23 cellular contexts compared by ENCODE assay signal in the genomic region with DNA sequence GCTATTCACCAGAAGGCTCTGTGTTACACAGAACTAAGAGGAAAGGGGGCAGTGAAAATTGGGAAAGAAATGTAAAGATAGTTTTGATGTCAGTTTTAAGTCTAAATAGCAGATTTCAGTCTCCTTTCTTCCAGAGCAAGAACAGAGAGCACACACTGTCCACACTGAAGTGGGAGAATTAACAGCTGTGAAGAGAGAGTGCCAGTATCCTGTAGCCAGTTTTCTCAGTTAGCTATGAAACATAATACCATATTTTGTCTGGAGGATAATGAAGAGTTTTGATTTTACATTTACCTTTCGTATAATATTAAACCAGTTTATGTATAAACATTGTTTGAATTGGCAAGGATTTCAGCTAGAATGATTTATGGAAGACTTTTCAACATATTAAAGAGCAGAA. TPM values are rescaled to one million over a fixed set of nuclear protein-coding genes. Genes with fewer than 3 reads are reported as not detected.
A peak's percentile ranks its signal among the peaks of the same experiment; 100 is the strongest.
DNase-seq lines count a peak whose midpoint lies in the region; ATAC-seq and TF ChIP-seq lines count a peak whose summit lies in the region.
"Had no signal": no experiment of that assay in that cellular context is flagged by ENCODE, and none has a peak within 500 bp of the region (broad histone marks: within the 10 kb centered on the region; RNA-seq: fewer than 3 reads in every experiment).

No MANE protein-coding gene starts in this region.

- intact Hi-C loops in Right ventricle myocardium inferior (cut with DNase I) (no loop called here), left ventricle myocardium inferior (cut with micrococcal nuclease) (no loop called here), body of pancreas (cut with DNase I) (no loop called here), sigmoid colon (cut with DNase I) (no loop called here)
- intact Hi-C loops in activated CD4-positive, alpha-beta T cell treated with anti-CD3 and anti-CD28 coated beads for 36 hours (cut with DNase I, micrococcal nuclease): no loop called here

- no peak for TF ChIP-seq EP300 in sigmoid colon (IDR thresholded peaks at IDR 0.05)

- H3K9me3 ChIP-seq in left ventricle myocardium inferior (replicated peaks) (no peaks in the 10 kb centered on the region), body of pancreas (no peaks in the 10 kb centered on the region), sigmoid colon (no peaks in the 10 kb centered on the region)
- H3K9me3 ChIP-seq: BLaER1, Peyer's patch had no signal

- WGBS in body of pancreas, 2 donors: 11 to 21% methylated on average over 1 of the region's 1 CpG
- WGBS in sigmoid colon, 2 donors: 11 to 48% methylated on average over 1 of the region's 1 CpG

- TF ChIP-seq POLR2A in body of pancreas (IDR thresholded peaks at IDR 0.05) (no peak), sigmoid colon (IDR thresholded peaks at IDR 0.05) (no peak)

- H3K4me3 ChIP-seq in left ventricle myocardium inferior: no peak overlapping the region
- no peak overlapping the region for H3K4me3 ChIP-seq in body of pancreas
- H3K4me3 ChIP-seq in sigmoid colon: no peak overlapping the region
- H3K4me3 ChIP-seq in brain microvascular endothelial cell (ENCODE audit: low read depth, low read length): no peak overlapping the region
- H3K4me3 ChIP-seq: BLaER1, GM23338, Peyer's patch, SK-N-MC had no signal

- H3K4me3 Mint-ChIP-seq in activated CD4-positive, alpha-beta T cell treated with anti-CD3 and anti-CD28 coated beads for 36 hours: no peak overlapping the region
- H3K4me3 Mint-ChIP-seq: CD4-positive, alpha-beta memory T cell; GM23338 had no signal

- H3K4me1 Mint-ChIP-seq in activated CD4-positive, alpha-beta T cell treated with anti-CD3 and anti-CD28 coated beads for 36 hours: peaks cover 2% of the 10 kb centered on the region
- H3K4me1 Mint-ChIP-seq: GM23338 had no signal

- ATAC-seq in Right ventricle myocardium inferior (peak; percentile 76), body of pancreas (peak; percentile 95)
- ATAC-seq in activated CD4-positive, alpha-beta T cell treated with anti-CD3 and anti-CD28 coated beads for 36 hours: no peak
- ATAC-seq: GM23338, HCT116, HepG2 had no signal

- no peak for DNase-seq in Right ventricle myocardium inferior (ENCODE audit: missing footprints)
- no peak for DNase-seq in left ventricle myocardium inferior
- peak; percentile 1 for DNase-seq in NCI-H1092 (lab: John Stamatoyannopoulos, UW)
- DNase-seq in body of pancreas: peak in 3 of 4 donors; percentile 32 to 47 (median 46)
- no peak for DNase-seq in sigmoid colon
- DNase-seq in activated CD4-positive, alpha-beta T cell treated with anti-CD3 and anti-CD28 coated beads for 36 hours: no peak
- no peak for DNase-seq in activated naive CD4-positive, alpha-beta T cell treated with anti-CD3 and anti-CD28 coated beads, Interleukin-2, amount 50 U/mL, for 16 hours
- no peak for DNase-seq in brain microvascular endothelial cell
- DNase-seq: CD4-positive, alpha-beta memory T cell; DMS153; EL; KBM-7; NCI-H1436; NCI-H1930; NCI-H2227 treated with DMSO at 0.1 percent for 48 hours; NCI-H510A treated with DMSO at 0.1 percent for 48 hours; Peyer's patch; SHP77 had no signal

- no peak for TF ChIP-seq CTCF in left ventricle myocardium inferior (IDR thresholded peaks at IDR 0.05; ENCODE audit: borderline replicate concordance)
- TF ChIP-seq CTCF in body of pancreas (IDR thresholded peaks at IDR 0.05): no peak
- TF ChIP-seq CTCF in sigmoid colon (IDR thresholded peaks at IDR 0.05): no peak
- no peak for TF ChIP-seq CTCF in brain microvascular endothelial cell (IDR thresholded peaks at IDR 0.05; ENCODE audit: low read depth, low read length, missing control alignments)

- H3K27ac ChIP-seq in left ventricle myocardium inferior (replicated peaks) (no peak overlapping the region), body of pancreas (peak overlapping the region in 3 of 4 donors; percentile 36 to 67 (median 39)), sigmoid colon (peak overlapping the region in 3 of 4 donors; percentile 20 to 57 (median 46)), brain microvascular endothelial cell (no peak overlapping the region)
- H3K27ac ChIP-seq: BLaER1, Peyer's patch, SK-N-MC had no signal

- H3K27ac Mint-ChIP-seq in activated CD4-positive, alpha-beta T cell treated with anti-CD3 and anti-CD28 coated beads for 36 hours: no peak overlapping the region
- H3K27ac Mint-ChIP-seq: GM23338 had no signal

- CTCF ChIA-PET in activated CD4-positive, alpha-beta T cell treated with anti-CD3 and anti-CD28 coated beads for 36 hours (lab: Charles Lee): no interaction called here

- H3K27me3 ChIP-seq in left ventricle myocardium inferior (ENCODE audit: low read depth): no peaks in the 10 kb centered on the region
- no peaks in the 10 kb centered on the region for H3K27me3 ChIP-seq in body of pancreas
- H3K27me3 ChIP-seq in sigmoid colon: no peaks in the 10 kb centered on the region
- H3K27me3 ChIP-seq in brain microvascular endothelial cell (replicated peaks): no peaks in the 10 kb centered on the region
- H3K27me3 ChIP-seq: BLaER1, Peyer's patch had no signal

- in situ Hi-C loops in brain microvascular endothelial cell (cut with HindIII; ENCODE audit: low pct_ligation_motif_present, low sequenced_read_pairs): no loop called here

- H3K4me1 ChIP-seq in left ventricle myocardium inferior (peaks cover 15% of the 10 kb centered on the region), body of pancreas (peaks cover 25% of the 10 kb centered on the region), sigmoid colon (peaks cover 0 to 20% (median 14%) of the 10 kb centered on the region in 4 donors)
- H3K4me1 ChIP-seq: Peyer's patch had no signal

- H3K9me3 Mint-ChIP-seq in activated CD4-positive, alpha-beta T cell treated with anti-CD3 and anti-CD28 coated beads for 36 hours (ENCODE audit: low read depth): no peaks in the 10 kb centered on the region
- H3K9me3 Mint-ChIP-seq: CD4-positive, alpha-beta memory T cell; GM23338 had no signal

- POLR2A ChIA-PET in activated CD4-positive, alpha-beta T cell treated with anti-CD3 and anti-CD28 coated beads for 36 hours (lab: Charles Lee): no interaction called here

- H3K36me3 ChIP-seq in left ventricle myocardium inferior (peaks cover 3% of the 10 kb centered on the region), body of pancreas (replicated peaks in 1 of 2; ENCODE audit: insufficient read depth in 1 of 2, low read depth in 2 of 2) (no peaks in the 10 kb centered on the region), sigmoid colon (no peaks in the 10 kb centered on the region), brain microvascular endothelial cell (replicated peaks) (no peaks in the 10 kb centered on the region)
- H3K36me3 ChIP-seq: BLaER1, Peyer's patch had no signal

- H3K27me3 Mint-ChIP-seq in activated CD4-positive, alpha-beta T cell treated with anti-CD3 and anti-CD28 coated beads for 36 hours: no peaks in the 10 kb centered on the region
- H3K27me3 Mint-ChIP-seq: CD4-positive, alpha-beta memory T cell had no signal

- H3K36me3 Mint-ChIP-seq in activated CD4-positive, alpha-beta T cell treated with anti-CD3 and anti-CD28 coated beads for 36 hours (ENCODE audit: low read depth): no peaks in the 10 kb centered on the region

RNA-seq across cellular contexts. Expression of gene FBXO8, which starts 35.1 kb away (rescaled TPM):
- total RNA-seq in Right ventricle myocardium inferior (25.9 TPM), left ventricle myocardium inferior (29.5 TPM), body of pancreas (10 to 100 TPM in 1 of 2 donors, 1 to 10 TPM in 1; 3.6 to 12.5 TPM), sigmoid colon (10 to 100 TPM; 42.8 to 68.8 (median 55.8) TPM)
- polyA plus RNA-seq in sigmoid colon: 10 to 100 TPM; 14.5 to 36.5 (median 34.2) TPM
- total RNA-seq in activated CD4-positive, alpha-beta T cell treated with anti-CD3 and anti-CD28 coated beads for 36 hours: 10 to 100 TPM; 17.7 to 18.9 TPM

RNA-seq across cellular contexts. Expression of gene CEP44, which starts 35.3 kb away (rescaled TPM):
- total RNA-seq in Right ventricle myocardium inferior: 9.3 TPM
- 11.2 TPM for total RNA-seq in left ventricle myocardium inferior
- 10 to 100 TPM; 13.2 to 27.5 TPM for total RNA-seq in body of pancreas
- total RNA-seq in sigmoid colon: 10 to 100 TPM; 24.6 to 47.4 (median 30.1) TPM
- polyA plus RNA-seq in sigmoid colon: 1 to 10 TPM; 3.9 to 6.5 (median 4.2) TPM
- total RNA-seq in activated CD4-positive, alpha-beta T cell treated with anti-CD3 and anti-CD28 coated beads for 36 hours: 10 to 100 TPM; 20.1 to 30.1 TPM

Comparison
In these comparisons a context has a peak if more than half of its experiments do, and no peak if none do; other contexts are left out.
1. DNase-seq: peak in NCI-H1092 (single experiment) and body of pancreas (3 of 4); none in Right ventricle myocardium inferior (single experiment), left ventricle myocardium inferior (single experiment), sigmoid colon (single experiment), activated CD4-positive, alpha-beta T cell treated with anti-CD3 and anti-CD28 coated beads for 36 hours (single experiment), activated naive CD4-positive, alpha-beta T cell treated with anti-CD3 and anti-CD28 coated beads, Interleukin-2, amount 50 U/mL, for 16 hours (single experiment) and brain microvascular endothelial cell (single experiment).
2. H3K27ac ChIP-seq: peak in body of pancreas (3 of 4) and sigmoid colon (3 of 4); none in left ventricle myocardium inferior (single experiment) and brain microvascular endothelial cell (single experiment).